Comparison of ENCODE assay signal across 18 cellular contexts in genomic region chr9:81266086-81266485, GRCh38.
DNase-seq lines count a peak whose midpoint lies in the region.
"Had no signal": no experiment of that assay in that cellular context is flagged by ENCODE, and none has a peak within 500 bp of the region (broad histone marks: within the 10 kb centered on the region; RNA-seq: fewer than 3 reads in every experiment).

No MANE protein-coding gene starts in this region.

- peak; percentile 35 for DNase-seq in amniotic epithelial cell (ENCODE audit: low read depth)
- peak; percentile 75 for DNase-seq in fibroblast of peridontal ligament (ENCODE audit: extremely low read depth)
- DNase-seq in myocyte (ENCODE audit: low read depth), result peak; percentile 80
- DNase-seq in stimulated activated CD4-positive, alpha-beta T cell treated with anti-CD3 and anti-CD28 coated beads, Interleukin-15, amount 100 ng/mL, for 24 hours, result no peak
- no peak for DNase-seq in OCI-M2 (lab: John Stamatoyannopoulos, UW; ENCODE audit: unreplicated experiment)
- DNase-seq in activated gamma-delta T cell (lab: John Stamatoyannopoulos, UW), result no peak
- DNase-seq in DMS53 treated with DMSO at 0.1 percent for 48 hours (lab: John Stamatoyannopoulos, UW; ENCODE audit: unreplicated experiment), result no peak
- DNase-seq: ACHN; C1 segment of cervical spinal cord; CD8-positive, alpha-beta memory T cell; DMS53; Kasumi-1; NCI-H1092 treated with DMSO at 0.1 percent for 48 hours; NCI-H146; NCI-H2029 treated with DMSO at 0.1 percent for 48 hours; NCI-H2171; NCI-H510A treated with DMSO at 0.1 percent for 48 hours; NCI-H82 had no signal

Comparison
In these comparisons a context has a peak if more than half of its experiments do, and no peak if none do; other contexts are left out.
1. DNase-seq: peak in amniotic epithelial cell (single experiment), fibroblast of peridontal ligament (single experiment) and myocyte (single experiment); none in stimulated activated CD4-positive, alpha-beta T cell treated with anti-CD3 and anti-CD28 coated beads, Interleukin-15, amount 100 ng/mL, for 24 hours (single experiment), OCI-M2 (single experiment), activated gamma-delta T cell (single experiment) and DMS53 treated with DMSO at 0.1 percent for 48 hours (single experiment).